ENCODE assay signal across 1 cellular context in the genomic region with DNA sequence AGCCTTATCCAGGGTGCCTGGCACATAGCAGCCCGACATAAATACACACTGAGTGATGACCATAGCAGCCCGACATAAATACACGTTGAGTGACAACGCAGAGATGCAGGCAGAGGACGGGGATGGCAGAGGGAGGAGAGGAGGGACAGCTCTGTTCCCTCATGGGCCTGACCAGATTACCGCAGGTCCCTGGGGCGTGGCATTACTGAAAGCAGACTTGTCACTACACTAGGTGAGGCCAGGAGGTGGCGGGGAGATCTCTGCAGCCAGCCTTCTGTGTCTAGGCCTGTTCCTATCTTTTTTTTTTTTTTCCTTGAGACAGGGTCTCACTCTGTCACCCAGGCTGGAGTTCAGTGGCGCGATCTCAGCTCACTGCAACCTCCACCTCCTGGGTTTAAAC.
TF ChIP-seq lines count a peak whose summit lies in the region.

No MANE protein-coding gene starts in this region.

TF ChIP-seq in K562, 482 proteins besides CTCF, POLR2A, EP300 and RAD21 (continued from another document):
- TF ChIP-seq MXD1 (CRISPR knock-in tag; IDR thresholded peaks at IDR 0.05; ENCODE audit: borderline replicate concordance, poor library complexity, severe bottlenecking) (no peak), ZBTB1 (CRISPR knock-in tag; IDR thresholded peaks at IDR 0.05; ENCODE audit: borderline replicate concordance, low read depth) (no peak), ZNF766 (CRISPR knock-in tag; conservative IDR thresholded peaks at IDR 0.05) (no peak), ELF2 (CRISPR knock-in tag; IDR thresholded peaks at IDR 0.05) (no peak), FOXA3 (CRISPR knock-in tag; conservative IDR thresholded peaks at IDR 0.05 in 1 of 2, IDR thresholded peaks at IDR 0.05 in 1 of 2) (no peak), HDGF (IDR thresholded peaks at IDR 0.05) (no peak), FUS (optimal IDR thresholded peaks at IDR 0.05; ENCODE audit: low read depth, low read length) (no peak), PCBP2 (IDR thresholded peaks at IDR 0.05; ENCODE audit: low read depth, low read length, poor library complexity, severe bottlenecking) (no peak), PHB (CRISPR knock-in tag; IDR thresholded peaks at IDR 0.05) (no peak), ZNF592 (IDR thresholded peaks at IDR 0.05) (no peak), RHOXF2B (CRISPR knock-in tag; conservative IDR thresholded peaks at IDR 0.05) (no peak)
- TF ChIP-seq, protein P1, sequence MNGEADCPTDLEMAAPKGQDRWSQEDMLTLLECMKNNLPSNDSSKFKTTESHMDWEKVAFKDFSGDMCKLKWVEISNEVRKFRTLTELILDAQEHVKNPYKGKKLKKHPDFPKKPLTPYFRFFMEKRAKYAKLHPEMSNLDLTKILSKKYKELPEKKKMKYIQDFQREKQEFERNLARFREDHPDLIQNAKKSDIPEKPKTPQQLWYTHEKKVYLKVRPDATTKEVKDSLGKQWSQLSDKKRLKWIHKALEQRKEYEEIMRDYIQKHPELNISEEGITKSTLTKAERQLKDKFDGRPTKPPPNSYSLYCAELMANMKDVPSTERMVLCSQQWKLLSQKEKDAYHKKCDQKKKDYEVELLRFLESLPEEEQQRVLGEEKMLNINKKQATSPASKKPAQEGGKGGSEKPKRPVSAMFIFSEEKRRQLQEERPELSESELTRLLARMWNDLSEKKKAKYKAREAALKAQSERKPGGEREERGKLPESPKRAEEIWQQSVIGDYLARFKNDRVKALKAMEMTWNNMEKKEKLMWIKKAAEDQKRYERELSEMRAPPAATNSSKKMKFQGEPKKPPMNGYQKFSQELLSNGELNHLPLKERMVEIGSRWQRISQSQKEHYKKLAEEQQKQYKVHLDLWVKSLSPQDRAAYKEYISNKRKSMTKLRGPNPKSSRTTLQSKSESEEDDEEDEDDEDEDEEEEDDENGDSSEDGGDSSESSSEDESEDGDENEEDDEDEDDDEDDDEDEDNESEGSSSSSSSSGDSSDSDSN (IDR thresholded peaks at IDR 0.05; ENCODE audit: borderline replicate concordance in 1 of 2, low read depth in 2 of 2, low read length in 2 of 2): no peak
